In genomic region chr1:15833069-15833679, GRCh38 we compare ENCODE assay signal across 8 cellular contexts. TPM values are rescaled to one million over a fixed set of nuclear protein-coding genes. Genes with fewer than 3 reads are reported as not detected.
DNase-seq lines count a peak whose midpoint lies in the region; ATAC-seq and TF ChIP-seq lines count a peak whose summit lies in the region.

No MANE protein-coding gene starts in this region.

- peak overlapping the region; percentile 89 for H3K4me3 ChIP-seq in osteoblast (ENCODE audit: insufficient read depth, low read length)
- H3K4me3 ChIP-seq in uterus = peak overlapping the region; percentile 66 to 96

- no peaks in the 10 kb centered on the region for H3K9me3 ChIP-seq in osteoblast (ENCODE audit: low read depth, low read length)
- no peaks in the 10 kb centered on the region for H3K9me3 ChIP-seq in uterus

- H3K79me2 ChIP-seq in osteoblast (ENCODE audit: insufficient read depth, low read length) = peaks cover 7% of the 10 kb centered on the region

- peak; percentile 27 for ATAC-seq in esophagus mucosa

- no peak for TF ChIP-seq POLR2A in uterus (IDR thresholded peaks at IDR 0.05)

- TF ChIP-seq CTCF in osteoblast (IDR thresholded peaks at IDR 0.05; ENCODE audit: extremely low read depth, low read depth, low read length) (no peak), uterus (IDR thresholded peaks at IDR 0.05) (no peak)

- peak overlapping the region; percentile 98 for H3K27ac ChIP-seq in osteoblast (ENCODE audit: low read depth, low read length)
- H3K27ac ChIP-seq in uterus = peak overlapping the region; percentile 99 to 100

- intact Hi-C loops in uterus (cut with DNase I; ENCODE audit: low total_unique reads) = loop anchor here (2.0 kb wide), 1 partner anchor 16 kb away; no protein-coding TSS in a partner anchor

- peak overlapping the region; percentile 83 for H2AFZ ChIP-seq in osteoblast (ENCODE audit: low read length)

- H4K20me1 ChIP-seq in osteoblast (ENCODE audit: insufficient read depth, low read length) = no peaks in the 10 kb centered on the region

- no peaks in the 10 kb centered on the region for H3K27me3 ChIP-seq in osteoblast (ENCODE audit: insufficient read depth, low read length)
- H3K27me3 ChIP-seq in uterus = no peaks in the 10 kb centered on the region

- H3K36me3 ChIP-seq in osteoblast (ENCODE audit: insufficient read depth, low read length) (no peaks in the 10 kb centered on the region), uterus (no peaks in the 10 kb centered on the region)

- H3K4me2 ChIP-seq in osteoblast (ENCODE audit: insufficient read depth, low read length) = peak overlapping the region; percentile 95

- DNase-seq in GM03348 (ENCODE audit: low spot score) (peak; percentile 52), NCI-H460 (ENCODE audit: extremely low read depth, low read depth) (peak; percentile 34), osteoblast (ENCODE audit: insufficient read length, low spot score, missing footprints) (no peak), uterus (peak; percentile 59 to 60), middle frontal gyrus (ENCODE audit: extremely low spot score, low spot score) (no peak), superior temporal gyrus (ENCODE audit: extremely low spot score) (no peak)
- DNase-seq in activated CD8-positive, alpha-beta memory T cell treated with anti-CD3 and anti-CD28 coated beads for 24 hours = peak; percentile 70

- peaks cover 5% of the 10 kb centered on the region for H3K4me1 ChIP-seq in osteoblast (ENCODE audit: insufficient read depth, low read length)
- H3K4me1 ChIP-seq in uterus = peaks cover 6 to 15% of the 10 kb centered on the region in 2 donors

RNA-seq across cellular contexts. Expression of gene SPEN, which starts 14.3 kb away (rescaled TPM):
- total RNA-seq in NCI-H460 (2014; rRNA removed; shearing (Covaris generic)) = 11.3 and 14.2 TPM in 2 replicates
- polyA plus RNA-seq in NCI-H460 (2014; cell fraction: nucleus; rRNA removed) = 3.8 and 5.0 TPM in 2 replicates
- total RNA-seq in esophagus mucosa (25.1 TPM), osteoblast (21.0 and 24.8 TPM in 2 replicates), uterus (100 to 1,000 TPM in 1 of 4 donors, 10 to 100 TPM in 3; 18.8 to 104 (median 73.8) TPM)

RNA-seq across cellular contexts. Expression of gene UQCRHL, which starts 25.7 kb away (rescaled TPM):
- total RNA-seq in NCI-H460 (2014; rRNA removed; shearing (Covaris generic)) = 7.5 and 7.9 TPM in 2 replicates
- 1.2 and 1.4 TPM in 2 replicates for polyA plus RNA-seq in NCI-H460 (2014; cell fraction: nucleus; rRNA removed)
- 1.6 TPM for total RNA-seq in esophagus mucosa
- total RNA-seq in osteoblast = 1.1 and 1.5 TPM in 2 replicates
- 1 to 10 TPM in 2 of 4 donors, under 1 TPM in 1, not detected in 1; 0.59 to 1.9 (median 1.0) TPM for total RNA-seq in uterus

Comparison
In these comparisons a context has a peak if more than half of its experiments do, and no peak if none do; other contexts are left out.
1. DNase-seq: peak in GM03348 (single experiment), NCI-H460 (single experiment), activated CD8-positive, alpha-beta memory T cell treated with anti-CD3 and anti-CD28 coated beads for 24 hours (single experiment) and uterus (2 of 2); none in osteoblast (single experiment), middle frontal gyrus (single experiment) and superior temporal gyrus (single experiment).